ENCODE assay signal across 13 cellular contexts in the genomic region with DNA sequence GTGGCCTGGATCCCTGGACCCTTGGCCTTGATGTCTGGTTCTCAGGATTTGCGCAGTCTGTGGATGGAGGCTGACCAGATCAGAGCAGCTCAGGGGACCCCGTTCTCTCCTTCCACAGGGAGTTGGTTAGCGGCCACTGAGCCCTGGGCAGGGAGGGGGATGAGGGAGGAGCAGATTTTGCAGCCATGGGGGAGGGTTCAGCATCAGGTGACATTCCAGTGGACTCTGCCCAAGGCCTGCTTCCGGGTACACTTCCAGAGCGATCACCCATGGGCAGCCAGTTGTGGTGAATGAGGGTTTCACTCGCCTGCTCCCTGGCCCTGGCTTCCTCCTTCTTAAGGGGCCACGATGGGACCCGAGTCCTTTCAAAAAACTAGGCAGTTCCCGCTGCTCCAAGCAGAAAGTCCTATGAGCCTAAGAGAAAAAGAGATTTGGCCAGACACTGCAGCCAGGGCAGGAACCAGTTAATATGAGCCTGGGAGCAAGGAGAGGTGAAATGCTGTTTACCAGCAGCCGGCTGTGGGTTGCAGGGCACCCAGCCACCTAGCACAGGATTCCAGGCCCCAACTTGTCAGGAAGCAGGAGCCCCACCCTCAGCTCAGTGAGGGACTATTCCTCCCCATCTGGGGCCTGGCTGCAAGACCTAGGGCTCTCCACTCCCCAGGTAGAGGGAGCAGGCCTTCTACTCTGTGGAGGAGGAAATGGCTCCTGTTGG. TPM values are rescaled to one million over a fixed set of nuclear protein-coding genes. Genes with fewer than 3 reads are reported as not detected.
DNase-seq lines count a peak whose midpoint lies in the region; ATAC-seq, FAIRE-seq and TF ChIP-seq lines count a peak whose summit lies in the region.
"Had no signal": no experiment of that assay in that cellular context is flagged by ENCODE, and none has a peak within 500 bp of the region (broad histone marks: within the 10 kb centered on the region; RNA-seq: fewer than 3 reads in every experiment).

No MANE protein-coding gene starts in this region.

- no peak for TF ChIP-seq CTCF in breast epithelium (IDR thresholded peaks at IDR 0.05)
- no peak for TF ChIP-seq CTCF in GM10266 (IDR thresholded peaks at IDR 0.05; ENCODE audit: control insufficient read depth, insufficient read depth, low read depth, missing control alignments)

- H3K27ac ChIP-seq in breast epithelium (peak overlapping the region; percentile 79 to 98), small intestine (ENCODE audit: low read depth in 1 of 2, low read length in 1 of 2) (peak overlapping the region; percentile 88 to 90)

- ATAC-seq in left colon, result peak; percentile 61
- no peak for ATAC-seq in GM21619 (IDR thresholded peaks at IDR 0.05; ENCODE audit: unreplicated experiment)
- ATAC-seq in HG03280 (IDR thresholded peaks at IDR 0.05; ENCODE audit: unreplicated experiment), result no peak

- FAIRE-seq in small intestine (lab: Jason Lieb, UNC), result no peak
- FAIRE-seq: TTC549 had no signal

- H3K4me3 ChIP-seq in breast epithelium (peak overlapping the region in 2 of 3 donors; percentile 4 to 5), small intestine (ENCODE audit: low read depth in 1 of 2, low read length in 2 of 2) (no peak overlapping the region)

- intact Hi-C loops in breast epithelium (cut with DNase I; ENCODE audit: low total_unique reads), result no loop called here
- intact Hi-C loops in left colon (cut with DNase I, micrococcal nuclease), result no loop called here

- H3K36me3 ChIP-seq in breast epithelium (no peaks in the 10 kb centered on the region), small intestine (ENCODE audit: control insufficient read depth in 2 of 2, insufficient read depth in 2 of 2, low read length in 2 of 2) (no peaks in the 10 kb centered on the region)

- H3K4me1 ChIP-seq in breast epithelium (peaks cover 0 to 17% of the 10 kb centered on the region in 2 donors), small intestine (ENCODE audit: control insufficient read depth in 2 of 2, insufficient read depth in 1 of 2, low read depth in 1 of 2, low read length in 1 of 2) (peaks cover 0 to 13% of the 10 kb centered on the region in 2 donors)

- no peak for TF ChIP-seq POLR2A in breast epithelium (IDR thresholded peaks at IDR 0.05)

- DNase-seq in H4 (ENCODE audit: low spot score), result peak; percentile 51
- peak; percentile 62 to 70 for DNase-seq in breast epithelium (ENCODE audit: low spot score in 2 of 2)
- DNase-seq in left colon, result peak; percentile 87 to 90
- DNase-seq in small intestine, result peak; percentile 93
- DNase-seq in SIG-M5 (lab: John Stamatoyannopoulos, UW), result no peak
- no peak for DNase-seq in GM10266 (ENCODE audit: extremely low spot score)
- DNase-seq: activated T-cell treated with anti-CD3 and anti-CD28 coated beads, Interleukin-2, amount 50 U/mL, for 24 hours; CD4-positive, CD25-positive, alpha-beta regulatory T cell; glutamatergic neuron; NK-92 treated with Interleukin-12 subunit alpha and Interleukin-12 subunit beta, amount 100 ng/mL, for 24 hours had no signal

- WGBS in small intestine, 3 donors, result 21 to 53% (median 36%) methylated on average over 10 of the region's 10 CpGs

- H3K9me3 ChIP-seq in breast epithelium (no peaks in the 10 kb centered on the region), small intestine (ENCODE audit: control insufficient read depth, low read depth) (no peaks in the 10 kb centered on the region)

- H3K27me3 ChIP-seq in breast epithelium (no peaks in the 10 kb centered on the region), small intestine (ENCODE audit: control insufficient read depth in 2 of 2, insufficient read depth in 2 of 2, low read length in 2 of 2) (no peaks in the 10 kb centered on the region)

RNA-seq across cellular contexts. Expression of a gene that starts 4.7 kb away (rescaled TPM):
- 63.4 and 78.9 TPM in 2 replicates for total RNA-seq in H4 (2014; rRNA removed; shearing (Covaris generic))
- total RNA-seq in breast epithelium (10 to 100 TPM; 24.3 to 69.2 (median 40.3) TPM), left colon (100 to 1,000 TPM; 155 to 161 TPM)
- polyA plus RNA-seq in small intestine, result 10 to 100 TPM; 41.3 to 72.8 (median 44.7) TPM
- total RNA-seq: CD4-positive, CD25-positive, alpha-beta regulatory T cell had no signal
- polyA plus RNA-seq: CD4-positive, CD25-positive, alpha-beta regulatory T cell had no signal

RNA-seq across cellular contexts. Expression of a gene that starts 39.2 kb away (rescaled TPM):
- not detected in 2 replicates for total RNA-seq in H4 (2014; rRNA removed; shearing (Covaris generic))
- total RNA-seq in breast epithelium (10 to 100 TPM in 2 of 3 donors, 1 to 10 TPM in 1; 6.2 to 15.7 (median 10.2) TPM), left colon (1 to 10 TPM; 1.8 to 7.9 TPM)
- 1 to 10 TPM; 1.1 to 5.9 (median 5.5) TPM for polyA plus RNA-seq in small intestine

RNA-seq across cellular contexts. Expression of a gene that starts 59.9 kb away (rescaled TPM):
- not detected in 2 replicates for total RNA-seq in H4 (2014; rRNA removed; shearing (Covaris generic))
- not detected for total RNA-seq in breast epithelium
- total RNA-seq in left colon, result under 1 TPM in 1 of 2 donors, not detected in 1; 0.31 TPM
- under 1 TPM in 1 of 3 donors, not detected in 2; 0.19 TPM for polyA plus RNA-seq in small intestine
- total RNA-seq: CD4-positive, CD25-positive, alpha-beta regulatory T cell had no signal
- polyA plus RNA-seq: CD4-positive, CD25-positive, alpha-beta regulatory T cell had no signal

Comparison
In these comparisons a context has a peak if more than half of its experiments do, and no peak if none do; other contexts are left out.
1. DNase-seq: peak in H4 (single experiment), breast epithelium (2 of 2), left colon (2 of 2) and small intestine (single experiment); none in SIG-M5 (single experiment) and GM10266 (single experiment).
2. H3K4me3 ChIP-seq: peak in breast epithelium (2 of 3); none in small intestine (0 of 2).